11 cellular contexts compared by ENCODE assay signal in the genomic region with DNA sequence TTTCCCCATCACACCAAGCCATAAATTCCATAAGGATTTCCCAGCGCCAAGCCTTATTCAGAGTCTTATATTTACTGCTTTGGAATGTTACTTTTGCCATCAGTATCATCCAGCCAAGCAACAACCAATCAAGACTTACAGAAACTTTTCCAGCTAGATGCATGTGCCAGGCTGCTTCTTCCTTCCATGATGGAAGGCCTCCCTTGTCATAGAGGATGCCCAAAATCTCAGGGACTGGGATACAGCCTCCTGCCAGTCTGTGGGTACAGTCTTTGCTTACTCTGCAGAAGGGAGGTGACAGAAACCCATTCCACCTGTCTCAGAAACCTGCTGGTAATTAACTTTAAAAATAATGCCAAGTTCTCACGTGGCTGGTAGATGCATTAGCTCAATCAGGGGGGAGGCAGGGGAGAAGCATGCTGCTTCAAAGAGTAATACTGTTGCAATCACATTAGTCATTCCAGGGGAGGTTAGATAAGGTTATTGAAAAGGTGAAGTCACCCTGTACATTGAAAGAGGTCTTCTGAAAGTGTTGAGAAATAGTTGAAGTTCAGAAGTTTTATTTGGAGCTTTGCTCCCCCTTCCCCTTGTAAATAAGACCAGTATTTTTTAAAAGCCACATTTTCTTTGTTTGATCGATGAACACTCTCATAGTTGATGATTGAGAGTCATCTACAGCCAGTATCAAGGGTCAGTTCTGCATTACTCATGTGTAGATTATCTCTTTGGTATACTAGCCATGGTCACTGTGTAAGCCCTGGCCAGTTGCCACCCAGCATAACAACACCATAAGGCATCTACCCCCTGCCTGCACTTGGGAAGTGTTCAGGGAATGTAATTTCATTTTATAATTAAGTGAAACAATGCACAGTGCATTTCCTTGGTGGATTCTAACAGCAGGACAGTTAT. TPM values are rescaled to one million over a fixed set of nuclear protein-coding genes. Genes with fewer than 3 reads are reported as not detected.
DNase-seq lines count a peak whose midpoint lies in the region; ATAC-seq lines count a peak whose summit lies in the region.
"Had no signal": no experiment of that assay in that cellular context is flagged by ENCODE, and none has a peak within 500 bp of the region (broad histone marks: within the 10 kb centered on the region; RNA-seq: fewer than 3 reads in every experiment).

No MANE protein-coding gene starts in this region.

- H3K4me3 ChIP-seq in urinary bladder (ENCODE audit: low read depth, low read length) = no peak overlapping the region

- WGBS in urinary bladder = 55% methylated on average over 3 of the region's 3 CpGs

- peaks cover 6% of the 10 kb centered on the region for H3K4me1 Mint-ChIP-seq in activated T-cell treated with anti-CD3 and anti-CD28 coated beads, Interleukin-2, amount 50 U/mL, for 72 hours (ENCODE audit: low read depth)
- H3K4me1 Mint-ChIP-seq: IgD-negative memory B cell had no signal

- no peak overlapping the region for H3K27ac Mint-ChIP-seq in activated T-cell treated with anti-CD3 and anti-CD28 coated beads, Interleukin-2, amount 50 U/mL, for 72 hours
- H3K27ac Mint-ChIP-seq: IgD-negative memory B cell had no signal

- ATAC-seq in activated T-cell treated with anti-CD3 and anti-CD28 coated beads, Interleukin-2, amount 50 U/mL, for 72 hours (replicated peaks in 1 of 2) = peak; percentile 24 to 73
- ATAC-seq in left colon (peak; percentile 30), HG03457 (IDR thresholded peaks at IDR 0.05; ENCODE audit: unreplicated experiment) (no peak), HG03108 (IDR thresholded peaks at IDR 0.05; ENCODE audit: unreplicated experiment) (no peak)

- no peaks in the 10 kb centered on the region for H3K27me3 Mint-ChIP-seq in activated T-cell treated with anti-CD3 and anti-CD28 coated beads, Interleukin-2, amount 50 U/mL, for 72 hours (ENCODE audit: low read depth)

- DNase-seq in activated T-cell treated with anti-CD3 and anti-CD28 coated beads, Interleukin-2, amount 50 U/mL, for 72 hours = no peak
- DNase-seq in activated T-cell treated with anti-CD3 and anti-CD28 coated beads for 4 hours (no peak), caudate nucleus (lab: John Stamatoyannopoulos, UW) (peak in 10 of 61 donors; percentile 8 to 77 (median 25)), left colon (no peak), SKM-1 treated with dmso at 0.1 percent for 144 hours (lab: John Stamatoyannopoulos, UW; ENCODE audit: unreplicated experiment) (no peak)
- DNase-seq: dermis blood vessel endothelial cell, NCI-H524 had no signal

- no peaks in the 10 kb centered on the region for H3K36me3 Mint-ChIP-seq in activated T-cell treated with anti-CD3 and anti-CD28 coated beads, Interleukin-2, amount 50 U/mL, for 72 hours (ENCODE audit: insufficient read depth in 2 of 2)

- H3K9me3 Mint-ChIP-seq in activated T-cell treated with anti-CD3 and anti-CD28 coated beads, Interleukin-2, amount 50 U/mL, for 72 hours = no peaks in the 10 kb centered on the region

- no peaks in the 10 kb centered on the region for H3K36me3 ChIP-seq in urinary bladder (ENCODE audit: insufficient read depth)

- H3K27ac ChIP-seq in caudate nucleus (ENCODE audit: low read depth, low read length) (peak overlapping the region; percentile 69), urinary bladder (ENCODE audit: low read depth) (peak overlapping the region; percentile 53)

- intact Hi-C loops in left colon (cut with DNase I, micrococcal nuclease) = no loop called here

- no peaks in the 10 kb centered on the region for H3K4me1 ChIP-seq in urinary bladder (ENCODE audit: insufficient read depth)

- H3K4me3 Mint-ChIP-seq in activated T-cell treated with anti-CD3 and anti-CD28 coated beads, Interleukin-2, amount 50 U/mL, for 72 hours = no peak overlapping the region

RNA-seq across cellular contexts. Expression of gene HLF, which starts 22.2 kb away (rescaled TPM):
- 10 to 100 TPM; 23.9 to 44.3 TPM for total RNA-seq in activated T-cell treated with anti-CD3 and anti-CD28 coated beads, Interleukin-2, amount 50 U/mL, for 72 hours
- total RNA-seq in left colon = 1 to 10 TPM in 1 of 2 donors, under 1 TPM in 1; 0.70 to 3.9 TPM
- total RNA-seq in urinary bladder = 7.7 TPM
- 31.4 TPM for polyA plus RNA-seq in urinary bladder
- total RNA-seq: dermis blood vessel endothelial cell had no signal
- polyA plus RNA-seq: IgD-negative memory B cell had no signal

Comparison
In these comparisons a context has a peak if more than half of its experiments do, and no peak if none do; other contexts are left out.
1. ATAC-seq: peak in activated T-cell treated with anti-CD3 and anti-CD28 coated beads, Interleukin-2, amount 50 U/mL, for 72 hours (2 of 2) and left colon (single experiment); none in HG03457 (single experiment) and HG03108 (single experiment).